9 cellular contexts compared by ENCODE assay signal in the genomic region with DNA sequence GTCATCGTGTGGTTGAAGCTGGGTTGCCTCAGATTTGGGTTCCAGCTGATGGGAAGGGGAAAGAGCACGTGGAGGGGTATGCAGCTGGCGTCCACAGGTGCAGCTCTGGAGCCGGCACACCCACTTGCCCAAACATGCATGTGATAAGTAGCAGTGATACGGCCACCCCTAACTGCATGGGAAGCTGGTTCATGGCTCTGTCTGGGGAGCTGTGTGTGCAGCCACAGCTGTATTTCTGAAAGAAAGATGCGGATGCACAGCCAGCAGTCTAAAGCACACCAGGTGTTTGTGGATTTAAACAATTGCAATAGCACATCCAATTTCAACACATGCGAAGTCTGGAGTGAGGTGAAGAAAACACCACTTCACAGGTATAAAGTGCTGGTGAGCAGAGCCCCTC.
DNase-seq lines count a peak whose midpoint lies in the region; ATAC-seq and TF ChIP-seq lines count a peak whose summit lies in the region.
"Had no signal": no experiment of that assay in that cellular context is flagged by ENCODE, and none has a peak within 500 bp of the region (broad histone marks: within the 10 kb centered on the region; RNA-seq: fewer than 3 reads in every experiment).

No MANE protein-coding gene starts in this region.

- H3K4me3 Mint-ChIP-seq in activated CD8-positive, alpha-beta T cell treated with anti-CD3 and anti-CD28 coated beads, Interleukin-2, amount 10 ng/mL, durations not matched to agents 7 days and 5 days = peak overlapping the region; percentile 56

- no peaks in the 10 kb centered on the region for H3K27me3 ChIP-seq in brain microvascular endothelial cell (replicated peaks)

- DNase-seq in GM10248 (ENCODE audit: extremely low spot score) (peak; percentile 24), HEK293T (ENCODE audit: extremely low spot score) (no peak), inferior parietal cortex (ENCODE audit: extremely low spot score) (no peak), brain microvascular endothelial cell (no peak), sciatic nerve (ENCODE audit: low spot score) (no peak)
- no peak for DNase-seq in activated CD8-positive, alpha-beta T cell treated with anti-CD3 and anti-CD28 coated beads, Interleukin-2, amount 10 ng/mL, durations not matched to agents 7 days and 5 days
- DNase-seq: NCI-H187 had no signal

- CTCF ChIA-PET in GM10248 (lab: Yijun Ruan, JAX) = interaction anchor here (0.8 to 1.1 kb wide), 4 partner anchors 22 to 596 kb away, joined by 3 read pairs; no protein-coding TSS in a partner anchor
- CTCF ChIA-PET in activated CD8-positive, alpha-beta T cell treated with anti-CD3 and anti-CD28 coated beads, Interleukin-2, amount 10 ng/mL, durations not matched to agents 7 days and 5 days (lab: Charles Lee) = interaction anchor here (0.9 to 1.9 kb wide), 4 partner anchors 9 to 745 kb away, joined by 3 to 5 read pairs (median 4); no protein-coding TSS in a partner anchor
- CTCF ChIA-PET in HEK293T (lab: Yijun Ruan, JAX) = no interaction called here

- peaks cover 37% of the 10 kb centered on the region for H3K4me1 Mint-ChIP-seq in activated CD8-positive, alpha-beta T cell treated with anti-CD3 and anti-CD28 coated beads, Interleukin-2, amount 10 ng/mL, durations not matched to agents 7 days and 5 days (ENCODE audit: low read depth)

- ATAC-seq in GM19438 (IDR thresholded peaks at IDR 0.05; ENCODE audit: low read depth, unreplicated experiment) (peak; percentile 66), HG03097 (IDR thresholded peaks at IDR 0.05; ENCODE audit: low FRiP score, unreplicated experiment) (peak; percentile 32), sciatic nerve (no peak)
- ATAC-seq in activated CD8-positive, alpha-beta T cell treated with anti-CD3 and anti-CD28 coated beads, Interleukin-2, amount 10 ng/mL, durations not matched to agents 7 days and 5 days = peak; percentile 2

- no peak overlapping the region for H3K27ac ChIP-seq in brain microvascular endothelial cell

- in situ Hi-C loops in brain microvascular endothelial cell (cut with HindIII; ENCODE audit: low pct_ligation_motif_present, low sequenced_read_pairs) = no loop called here

- intact Hi-C loops in sciatic nerve (cut with DNase I) = no loop called here

- no peaks in the 10 kb centered on the region for H3K9me3 Mint-ChIP-seq in activated CD8-positive, alpha-beta T cell treated with anti-CD3 and anti-CD28 coated beads, Interleukin-2, amount 10 ng/mL, durations not matched to agents 7 days and 5 days (ENCODE audit: insufficient read depth)

- H3K27me3 Mint-ChIP-seq in activated CD8-positive, alpha-beta T cell treated with anti-CD3 and anti-CD28 coated beads, Interleukin-2, amount 10 ng/mL, durations not matched to agents 7 days and 5 days (ENCODE audit: low read depth) = peaks cover 6% of the 10 kb centered on the region

- H3K4me3 ChIP-seq in brain microvascular endothelial cell (ENCODE audit: low read depth, low read length) = no peak overlapping the region

- H3K36me3 ChIP-seq in brain microvascular endothelial cell (replicated peaks) = no peaks in the 10 kb centered on the region

- POLR2A ChIA-PET in GM10248 (lab: Yijun Ruan, JAX) (no interaction called here), HEK293T (lab: Yijun Ruan, JAX) (no interaction called here)
- POLR2A ChIA-PET in activated CD8-positive, alpha-beta T cell treated with anti-CD3 and anti-CD28 coated beads, Interleukin-2, amount 10 ng/mL, durations not matched to agents 7 days and 5 days (lab: Charles Lee) = interaction anchor here (0.9 to 1.3 kb wide), 2 partner anchors 153 to 155 kb away, joined by 3 read pairs; no protein-coding TSS in a partner anchor

- TF ChIP-seq CTCF in GM10248 (IDR thresholded peaks at IDR 0.05; ENCODE audit: control extremely low read depth, extremely low read depth, low read depth, missing control alignments) (no peak), brain microvascular endothelial cell (IDR thresholded peaks at IDR 0.05; ENCODE audit: low read depth, low read length, missing control alignments) (no peak)

- peak overlapping the region; percentile 75 for H3K27ac Mint-ChIP-seq in activated CD8-positive, alpha-beta T cell treated with anti-CD3 and anti-CD28 coated beads, Interleukin-2, amount 10 ng/mL, durations not matched to agents 7 days and 5 days

- H3K36me3 Mint-ChIP-seq in activated CD8-positive, alpha-beta T cell treated with anti-CD3 and anti-CD28 coated beads, Interleukin-2, amount 10 ng/mL, durations not matched to agents 7 days and 5 days (ENCODE audit: low read depth) = no peaks in the 10 kb centered on the region

TF ChIP-seq in HEK293T, 16 proteins besides CTCF, POLR2A, EP300 and RAD21:
- no peak for TF ChIP-seq SP1 (IDR thresholded peaks at IDR 0.05)
- TF ChIP-seq FOXM1 (IDR thresholded peaks at IDR 0.05; ENCODE audit: borderline replicate concordance) = no peak
- TF ChIP-seq LEF1 (IDR thresholded peaks at IDR 0.05; ENCODE audit: borderline replicate concordance) = no peak
- TF ChIP-seq ARNT (IDR thresholded peaks at IDR 0.05) = no peak
- TF ChIP-seq CTBP1 (IDR thresholded peaks at IDR 0.05; ENCODE audit: borderline replicate concordance) = no peak
- TF ChIP-seq ELF4 (IDR thresholded peaks at IDR 0.05) = no peak
- no peak for TF ChIP-seq SUZ12 (IDR thresholded peaks at IDR 0.05)
- TF ChIP-seq, protein P1, sequence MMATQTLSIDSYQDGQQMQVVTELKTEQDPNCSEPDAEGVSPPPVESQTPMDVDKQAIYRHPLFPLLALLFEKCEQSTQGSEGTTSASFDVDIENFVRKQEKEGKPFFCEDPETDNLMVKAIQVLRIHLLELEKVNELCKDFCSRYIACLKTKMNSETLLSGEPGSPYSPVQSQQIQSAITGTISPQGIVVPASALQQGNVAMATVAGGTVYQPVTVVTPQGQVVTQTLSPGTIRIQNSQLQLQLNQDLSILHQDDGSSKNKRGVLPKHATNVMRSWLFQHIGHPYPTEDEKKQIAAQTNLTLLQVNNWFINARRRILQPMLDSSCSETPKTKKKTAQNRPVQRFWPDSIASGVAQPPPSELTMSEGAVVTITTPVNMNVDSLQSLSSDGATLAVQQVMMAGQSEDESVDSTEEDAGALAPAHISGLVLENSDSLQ (IDR thresholded peaks at IDR 0.05) = no peak
- TF ChIP-seq L3MBTL2 (conservative IDR thresholded peaks at IDR 0.05) = no peak
- TF ChIP-seq TARDBP (IDR thresholded peaks at IDR 0.05) = no peak
- TF ChIP-seq FOXK2 (IDR thresholded peaks at IDR 0.05) = no peak
- no peak for TF ChIP-seq BHLHE40 (IDR thresholded peaks at IDR 0.05; ENCODE audit: borderline replicate concordance)
- TF ChIP-seq NFRKB (IDR thresholded peaks at IDR 0.05) = no peak
- no peak for TF ChIP-seq FOXA1 (IDR thresholded peaks at IDR 0.05)
- TF ChIP-seq HDGF (IDR thresholded peaks at IDR 0.05; ENCODE audit: borderline replicate concordance) = no peak
- no peak for TF ChIP-seq ZNF384 (IDR thresholded peaks at IDR 0.05)
